ENCODE assay signal across 2 cellular contexts in genomic region chr1:204782118-204782700, GRCh38.
TF ChIP-seq lines count a peak whose summit lies in the region.

No MANE protein-coding gene starts in this region.

TF ChIP-seq in SK-N-SH treated with all-trans-retinoic acid at 6 μM for 48 hours, 23 proteins besides CTCF, POLR2A, EP300 and RAD21 (continued from another document):
- no peak for TF ChIP-seq CREB5 (CRISPR knock-in tag; IDR thresholded peaks at IDR 0.05; ENCODE audit: low read depth)
- TF ChIP-seq OSR1 (CRISPR knock-in tag; IDR thresholded peaks at IDR 0.05): no peak

TF ChIP-seq in SK-N-SH, 30 proteins besides CTCF, POLR2A, EP300 and RAD21 (continued from another document):
- TF ChIP-seq EZH2phosphoT487 (IDR thresholded peaks at IDR 0.05; ENCODE audit: borderline replicate concordance, low read depth) (no peak), PBX3 (IDR thresholded peaks at IDR 0.05) (no peak), IRF3 (IDR thresholded peaks at IDR 0.05; ENCODE audit: low read depth, low read length) (no peak)
